ENCODE assay signal across 8 cellular contexts in genomic region chr20:51700809-51701285, GRCh38.
DNase-seq lines count a peak whose midpoint lies in the region; ATAC-seq, FAIRE-seq and TF ChIP-seq lines count a peak whose summit lies in the region.

No MANE protein-coding gene starts in this region.

- peaks cover 70 to 76% of the 10 kb centered on the region in 2 experiments for H3K4me1 Mint-ChIP-seq in H9
- peaks cover 3 to 11% (median 10%) of the 10 kb centered on the region in 4 donors for H3K4me1 Mint-ChIP-seq in naive thymus-derived CD8-positive, alpha-beta T cell

- H3K79me1 ChIP-seq in H9 (ENCODE audit: insufficient read depth, low read depth, low read length, poor library complexity, severe bottlenecking) = no peaks in the 10 kb centered on the region

- no peak for FAIRE-seq in frontal cortex (lab: Jason Lieb, UNC)

- no peak overlapping the region for H2BK20ac ChIP-seq in H9 (ENCODE audit: low read depth, low read length, poor library complexity, severe bottlenecking)

- H4K20me1 ChIP-seq in H9 (ENCODE audit: control insufficient read depth, insufficient read depth, insufficient read length) = no peaks in the 10 kb centered on the region

- H3K9ac ChIP-seq in H9 (ENCODE audit: extremely low read depth, insufficient read length, low read length) = no peak overlapping the region

- H3K27ac ChIP-seq in H9 (ENCODE audit: insufficient read length, low read depth, low read length) (no peak overlapping the region), RWPE1 (no peak overlapping the region), gastrocnemius medialis (no peak overlapping the region)

- no peak overlapping the region for H2AK5ac ChIP-seq in H9 (ENCODE audit: insufficient read length, low read length)

- H4K8ac ChIP-seq in H9 (replicated peaks; ENCODE audit: insufficient read length, low read depth, low read length) = no peak overlapping the region

- H3K23me2 ChIP-seq in H9 (ENCODE audit: insufficient read length, low read depth, low read length, poor library complexity, severe bottlenecking) = no peaks in the 10 kb centered on the region

- no peak overlapping the region for H3K56ac ChIP-seq in H9 (ENCODE audit: insufficient read length, low read depth, low read length)

- H3K27ac Mint-ChIP-seq in H9 = no peak overlapping the region
- no peak overlapping the region for H3K27ac Mint-ChIP-seq in naive thymus-derived CD8-positive, alpha-beta T cell

- H2BK120ac ChIP-seq in H9 (ENCODE audit: low read depth, low read length, poor library complexity, severe bottlenecking) = no peak overlapping the region

- no CpG with 5 or more reads among the region's 10 CpGs for WGBS in H9 (ENCODE audit: extremely low coverage, insufficient read length, low lambda C conversion rate)

- no peak overlapping the region for H3K4me2 ChIP-seq in H9 (ENCODE audit: insufficient read depth, insufficient read length, low read length)

- no peaks in the 10 kb centered on the region for H3K36me3 Mint-ChIP-seq in H9 (ENCODE audit: insufficient read depth in 1 of 3, low read depth in 3 of 3)
- no peaks in the 10 kb centered on the region for H3K36me3 Mint-ChIP-seq in naive thymus-derived CD8-positive, alpha-beta T cell

- H3K4me3 Mint-ChIP-seq in H9 = no peak overlapping the region
- H3K4me3 Mint-ChIP-seq in naive thymus-derived CD8-positive, alpha-beta T cell = no peak overlapping the region

- H3K79me2 ChIP-seq in H9 (ENCODE audit: insufficient read depth, low read length) = no peaks in the 10 kb centered on the region

- peak; percentile 76 for TF ChIP-seq CTCF in H9 (conservative IDR thresholded peaks at IDR 0.05)
- peak; percentile 89 for TF ChIP-seq CTCF in RWPE1 (conservative IDR thresholded peaks at IDR 0.05; ENCODE audit: low read depth)
- TF ChIP-seq CTCF in gastrocnemius medialis (IDR thresholded peaks at IDR 0.05 in 4 of 5, conservative IDR thresholded peaks at IDR 0.05 in 1 of 5) = peak; percentile 7 to 65 (median 32)

- H4K5ac ChIP-seq in H9 (ENCODE audit: insufficient read length, low read depth, low read length) = no peak overlapping the region

- no peaks in the 10 kb centered on the region for H3K36me3 ChIP-seq in gastrocnemius medialis

- CTCF ChIA-PET in RWPE1 (lab: Yijun Ruan, JAX) = interaction anchor here (0.6 to 2.2 kb wide), 33 partner anchors 10 to 449 kb away, joined by 3 to 12 read pairs (median 4); partner anchors contain the start of gene ATP9A

- H3K4ac ChIP-seq in H9 (ENCODE audit: low read depth, low read length) = no peak overlapping the region

- H3K23ac ChIP-seq in H9 (ENCODE audit: insufficient read length, low read depth, low read length) = no peak overlapping the region

- H3K14ac ChIP-seq in H9 (ENCODE audit: insufficient read depth, low read length) = no peak overlapping the region

- no peak overlapping the region for H2BK5ac ChIP-seq in H9 (ENCODE audit: insufficient read length, low read length)

- no peaks in the 10 kb centered on the region for H3K9me3 ChIP-seq in H9 (ENCODE audit: control insufficient read depth, low read depth, low read length)
- no peaks in the 10 kb centered on the region for H3K9me3 ChIP-seq in gastrocnemius medialis

- no peak overlapping the region for H3K18ac ChIP-seq in H9 (ENCODE audit: insufficient read length, low read depth, low read length)

- H4K91ac ChIP-seq in H9 (ENCODE audit: insufficient read length, low read depth, low read length) = no peak overlapping the region

- POLR2A ChIA-PET in RWPE1 (lab: Yijun Ruan, JAX; ENCODE audit: low non-redundant PET) = no interaction called here
- POLR2A ChIA-PET in naive thymus-derived CD8-positive, alpha-beta T cell (lab: Charles Lee) = no interaction called here

- H3K9me3 Mint-ChIP-seq in H9 = no peaks in the 10 kb centered on the region
- no peaks in the 10 kb centered on the region for H3K9me3 Mint-ChIP-seq in naive thymus-derived CD8-positive, alpha-beta T cell

- H2BK15ac ChIP-seq in H9 (ENCODE audit: low read depth, low read length) = no peak overlapping the region

- H2BK12ac ChIP-seq in H9 (ENCODE audit: insufficient read length, low read depth, low read length) = no peak overlapping the region

- no peak overlapping the region for H2AFZ ChIP-seq in H9 (ENCODE audit: low read length)

- no peak for TF ChIP-seq POLR2A in gastrocnemius medialis (IDR thresholded peaks at IDR 0.05)

- peak in 1 of 2 donors; percentile 50 for ATAC-seq in gastrocnemius medialis
- ATAC-seq in naive thymus-derived CD8-positive, alpha-beta T cell = no peak

- H3K4me3 ChIP-seq in gastrocnemius medialis = no peak overlapping the region

- no peaks in the 10 kb centered on the region for H3K27me3 ChIP-seq in H9 (ENCODE audit: insufficient read depth, low read length)
- H3K27me3 ChIP-seq in gastrocnemius medialis = no peaks in the 10 kb centered on the region

- H3K27me3 Mint-ChIP-seq in H9 (ENCODE audit: low read depth) = no peaks in the 10 kb centered on the region
- H3K27me3 Mint-ChIP-seq in naive thymus-derived CD8-positive, alpha-beta T cell = peaks cover 1 to 5% (median 2%) of the 10 kb centered on the region in 5 donors

- in situ Hi-C loops in gastrocnemius medialis (cut with MboI; ENCODE audit: low sequenced_read_pairs in 4 of 4) = no loop called here

- intact Hi-C loops in gastrocnemius medialis (cut with DNase I; ENCODE audit: low total_unique reads) = no loop called here

- DNase-seq in CD1c-positive myeloid dendritic cell (ENCODE audit: extremely low spot score) (peak; percentile 48), H9 (peak; percentile 50), RWPE1 (ENCODE audit: low spot score) (peak; percentile 79), frontal cortex (ENCODE audit: low spot score in 2 of 2) (peak; percentile 31 to 48), gastrocnemius medialis (no peak), UCSD-AML1 (lab: John Stamatoyannopoulos, UW; ENCODE audit: unreplicated experiment) (no peak)
- DNase-seq in activated CD4-positive, CD25-positive, alpha-beta regulatory T cell (lab: John Stamatoyannopoulos, UW) = no peak
- DNase-seq in naive thymus-derived CD8-positive, alpha-beta T cell = no peak

- H3K4me1 ChIP-seq in H9 (ENCODE audit: insufficient read depth, low read length) = peaks cover 10% of the 10 kb centered on the region
- no peaks in the 10 kb centered on the region for H3K4me1 ChIP-seq in gastrocnemius medialis

- no peak overlapping the region for H3T11ph ChIP-seq in H9 (ENCODE audit: low read length)

Comparison
In these comparisons a context has a peak if more than half of its experiments do, and no peak if none do; other contexts are left out.
1. DNase-seq: peak in CD1c-positive myeloid dendritic cell (single experiment), H9 (single experiment), RWPE1 (single experiment) and frontal cortex (2 of 2); none in gastrocnemius medialis (0 of 2), activated CD4-positive, CD25-positive, alpha-beta regulatory T cell (0 of 4), naive thymus-derived CD8-positive, alpha-beta T cell (0 of 10) and UCSD-AML1 (single experiment).
2. CTCF ChIP-seq: peak in every context shown above with its lines; median percentile 89 in RWPE1; 76 in H9; 32 in gastrocnemius medialis.